Comparison of ENCODE assay signal across 1 cellular context in the genomic region with DNA sequence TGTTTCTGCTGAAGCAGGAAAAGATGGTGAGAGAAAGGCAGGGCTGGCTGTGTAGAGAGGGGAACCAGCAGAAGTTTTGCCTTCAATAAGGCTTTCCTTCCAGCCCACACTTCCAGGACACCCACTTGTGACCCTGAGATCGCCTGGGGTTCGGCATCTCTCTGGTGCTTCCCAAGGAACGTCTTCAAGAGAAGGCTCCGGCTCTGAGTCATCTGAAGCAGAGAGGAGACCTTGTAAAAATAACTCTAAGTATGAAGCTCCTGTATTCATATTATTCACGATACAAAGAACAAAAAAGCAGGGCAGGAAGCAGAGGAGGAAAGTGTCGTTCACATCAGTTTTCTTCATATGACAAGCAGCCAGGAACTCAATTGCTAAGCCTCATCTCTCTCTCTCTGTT.
TF ChIP-seq lines count a peak whose summit lies in the region.

No MANE protein-coding gene starts in this region.

TF ChIP-seq in GM23338, 12 proteins besides CTCF, POLR2A, EP300 and RAD21 (continued from another document):
- no peak for TF ChIP-seq ZNF462 (CRISPR knock-in tag; IDR thresholded peaks at IDR 0.05)
- no peak for TF ChIP-seq EZH2 (IDR thresholded peaks at IDR 0.05; ENCODE audit: low read depth, unreplicated experiment)
- TF ChIP-seq, protein P1, sequence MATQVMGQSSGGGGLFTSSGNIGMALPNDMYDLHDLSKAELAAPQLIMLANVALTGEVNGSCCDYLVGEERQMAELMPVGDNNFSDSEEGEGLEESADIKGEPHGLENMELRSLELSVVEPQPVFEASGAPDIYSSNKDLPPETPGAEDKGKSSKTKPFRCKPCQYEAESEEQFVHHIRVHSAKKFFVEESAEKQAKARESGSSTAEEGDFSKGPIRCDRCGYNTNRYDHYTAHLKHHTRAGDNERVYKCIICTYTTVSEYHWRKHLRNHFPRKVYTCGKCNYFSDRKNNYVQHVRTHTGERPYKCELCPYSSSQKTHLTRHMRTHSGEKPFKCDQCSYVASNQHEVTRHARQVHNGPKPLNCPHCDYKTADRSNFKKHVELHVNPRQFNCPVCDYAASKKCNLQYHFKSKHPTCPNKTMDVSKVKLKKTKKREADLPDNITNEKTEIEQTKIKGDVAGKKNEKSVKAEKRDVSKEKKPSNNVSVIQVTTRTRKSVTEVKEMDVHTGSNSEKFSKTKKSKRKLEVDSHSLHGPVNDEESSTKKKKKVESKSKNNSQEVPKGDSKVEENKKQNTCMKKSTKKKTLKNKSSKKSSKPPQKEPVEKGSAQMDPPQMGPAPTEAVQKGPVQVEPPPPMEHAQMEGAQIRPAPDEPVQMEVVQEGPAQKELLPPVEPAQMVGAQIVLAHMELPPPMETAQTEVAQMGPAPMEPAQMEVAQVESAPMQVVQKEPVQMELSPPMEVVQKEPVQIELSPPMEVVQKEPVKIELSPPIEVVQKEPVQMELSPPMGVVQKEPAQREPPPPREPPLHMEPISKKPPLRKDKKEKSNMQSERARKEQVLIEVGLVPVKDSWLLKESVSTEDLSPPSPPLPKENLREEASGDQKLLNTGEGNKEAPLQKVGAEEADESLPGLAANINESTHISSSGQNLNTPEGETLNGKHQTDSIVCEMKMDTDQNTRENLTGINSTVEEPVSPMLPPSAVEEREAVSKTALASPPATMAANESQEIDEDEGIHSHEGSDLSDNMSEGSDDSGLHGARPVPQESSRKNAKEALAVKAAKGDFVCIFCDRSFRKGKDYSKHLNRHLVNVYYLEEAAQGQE (IDR thresholded peaks at IDR 0.05; ENCODE audit: unreplicated experiment), result no peak
